In genomic region chr17:57008958-57009357, GRCh38 we compare ENCODE assay signal across 1 cellular context.
TF ChIP-seq lines count a peak whose summit lies in the region.

No MANE protein-coding gene starts in this region.

TF ChIP-seq in H1, 55 proteins besides CTCF, POLR2A, EP300 and RAD21:
- TF ChIP-seq SAP30 (IDR thresholded peaks at IDR 0.05; ENCODE audit: insufficient read depth, insufficient replicate concordance, low read length) (no peak), TAF1 (IDR thresholded peaks at IDR 0.05; ENCODE audit: low read depth, low read length) (no peak), SIRT6 (IDR thresholded peaks at IDR 0.05; ENCODE audit: low read length) (no peak), TBP (IDR thresholded peaks at IDR 0.05; ENCODE audit: low read depth, low read length) (no peak), GTF2F1 (IDR thresholded peaks at IDR 0.05; ENCODE audit: borderline replicate concordance, low read depth, low read length) (no peak), KDM1A (IDR thresholded peaks at IDR 0.05; ENCODE audit: borderline replicate concordance, low read length) (no peak), ATF3 (IDR thresholded peaks at IDR 0.05; ENCODE audit: insufficient read depth, low read depth, low read length) (no peak), CHD7 (IDR thresholded peaks at IDR 0.05; ENCODE audit: insufficient replicate concordance, low read length) (no peak), CBX5 (IDR thresholded peaks at IDR 0.05; ENCODE audit: low read depth, low read length) (no peak), KDM4A (IDR thresholded peaks at IDR 0.05; ENCODE audit: low read depth, low read length, severe bottlenecking) (no peak), RNF2 (IDR thresholded peaks at IDR 0.05; ENCODE audit: borderline replicate concordance, low read depth, low read length, missing control alignments, poor library complexity, severe bottlenecking) (no peak)
TF ChIP-seq in H1: peak in this region for 0.
